ENCODE assay signal across 9 cellular contexts in the genomic region with DNA sequence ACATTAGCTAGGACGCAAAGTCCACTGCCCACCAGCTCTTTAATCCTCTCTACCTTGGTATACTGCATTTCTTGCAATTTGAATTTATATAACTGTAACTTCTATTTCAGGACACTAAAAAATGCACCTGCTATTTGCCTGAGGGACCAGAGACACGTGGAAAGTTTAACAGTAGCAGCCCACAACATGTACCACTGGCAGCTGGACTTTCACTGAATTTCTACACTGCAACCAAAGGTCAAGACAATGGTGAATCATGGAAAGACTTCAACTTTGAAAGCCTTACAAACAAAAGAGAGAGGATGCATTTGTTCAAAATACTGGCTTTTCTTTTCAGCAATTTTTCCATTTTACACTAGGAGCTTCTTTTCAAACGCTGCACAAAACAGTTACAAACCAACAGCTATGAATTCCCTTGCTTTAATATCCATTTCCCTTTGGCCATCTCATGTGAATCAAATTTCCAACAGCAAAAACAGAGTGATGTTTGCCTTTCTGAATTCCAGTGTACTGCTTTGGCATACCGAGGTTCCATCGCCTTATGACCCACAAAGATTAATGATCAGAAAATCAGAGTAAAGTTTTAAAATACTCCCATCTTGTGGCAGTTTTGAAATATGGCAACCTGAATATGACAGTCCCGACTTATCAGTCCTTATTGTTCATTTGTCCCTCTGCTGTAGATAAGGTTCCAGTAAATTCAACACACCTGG. TPM values are rescaled to one million over a fixed set of nuclear protein-coding genes. Genes with fewer than 3 reads are reported as not detected.
DNase-seq lines count a peak whose midpoint lies in the region; ATAC-seq, FAIRE-seq and TF ChIP-seq lines count a peak whose summit lies in the region.
"Had no signal": no experiment of that assay in that cellular context is flagged by ENCODE, and none has a peak within 500 bp of the region (broad histone marks: within the 10 kb centered on the region; RNA-seq: fewer than 3 reads in every experiment).

No MANE protein-coding gene starts in this region.

- no peak overlapping the region for H3K23ac ChIP-seq in H1 (ENCODE audit: insufficient read length)

- H4K5ac ChIP-seq in H1 (ENCODE audit: insufficient read length, low read depth, low read length) = no peak overlapping the region

- intact Hi-C loops in A673 (cut with micrococcal nuclease; ENCODE audit: unreplicated experiment) = loop anchor here (1.0 to 5.0 kb wide), 3 partner anchors 89 to 445 kb away; no protein-coding TSS in a partner anchor
- intact Hi-C loops in OCI-LY7 (cut with micrococcal nuclease; ENCODE audit: unreplicated experiment) = loop anchor here (1.0 to 10.0 kb wide), 8 partner anchors 70 to 513 kb away; a partner anchor contains a TSS

- no peaks in the 10 kb centered on the region for H3K23me2 ChIP-seq in H1 (ENCODE audit: low read depth, low read length)

- no peak overlapping the region for H3K4ac ChIP-seq in H1 (replicated peaks; ENCODE audit: insufficient read length, low read depth, low read length)

- H3K36me3 ChIP-seq in A673 (ENCODE audit: insufficient read depth, low read length, poor library complexity, severe bottlenecking) (no peaks in the 10 kb centered on the region), OCI-LY7 (ENCODE audit: insufficient read depth, low read length) (no peaks in the 10 kb centered on the region), H1 (ENCODE audit: control insufficient read depth in 2 of 4, insufficient read depth in 4 of 4, low read length in 3 of 4) (no peaks in the 10 kb centered on the region)

- H4K20me1 ChIP-seq in OCI-LY7 (ENCODE audit: insufficient read depth, low read length) (no peaks in the 10 kb centered on the region), H1 (replicated peaks in 1 of 2; ENCODE audit: control insufficient read depth in 1 of 2, insufficient read depth in 2 of 2, low read length in 2 of 2) (no peaks in the 10 kb centered on the region)

- peak overlapping the region; percentile 88 for H3K4me2 ChIP-seq in OCI-LY7 (ENCODE audit: low read length)
- H3K4me2 ChIP-seq in H1 (ENCODE audit: insufficient read depth in 1 of 2, low read depth in 2 of 2, low read length in 2 of 2) = no peak overlapping the region

- no peaks in the 10 kb centered on the region for H3K79me1 ChIP-seq in H1 (ENCODE audit: low read depth, low read length)

- no peak for TF ChIP-seq EP300 in H1 (IDR thresholded peaks at IDR 0.05; ENCODE audit: borderline replicate concordance in 1 of 2, low read depth in 2 of 2, low read length in 2 of 2)

- H2BK20ac ChIP-seq in H1 (ENCODE audit: low read length) = no peak overlapping the region

- FAIRE-seq in GM12892 (lab: Jason Lieb, UNC) (peak; percentile 58), H1 (lab: Jason Lieb, UNC) (no peak)
- FAIRE-seq: frontal cortex had no signal

- TF ChIP-seq POLR2A in GM12892 (IDR thresholded peaks at IDR 0.05; ENCODE audit: low read depth, low read length) (no peak), H1 (IDR thresholded peaks at IDR 0.05; ENCODE audit: control extremely low read depth in 1 of 2, low read depth in 2 of 2, low read length in 2 of 2) (no peak)

- peak overlapping the region; percentile 94 for H2AFZ ChIP-seq in OCI-LY7 (ENCODE audit: low read length)
- no peak overlapping the region for H2AFZ ChIP-seq in H1 (ENCODE audit: low read length)

- no peak overlapping the region; a peak in 1 of 7 replicates for H3K9ac ChIP-seq in H1 (replicated peaks in 1 of 4; ENCODE audit: extremely low read depth in 1 of 4, low read depth in 3 of 4, low read length in 3 of 4)

- TF ChIP-seq CTCF in A673 (conservative IDR thresholded peaks at IDR 0.05; ENCODE audit: low read depth, low read length) (peak; percentile 69), OCI-LY7 (conservative IDR thresholded peaks at IDR 0.05; ENCODE audit: low read length) (peak; percentile 93), H1 (IDR thresholded peaks at IDR 0.05; ENCODE audit: control extremely low read depth in 1 of 3, insufficient read depth in 1 of 3, low read depth in 1 of 3, low read length in 3 of 3) (peak in 2 of 3 experiments; percentile 37 to 48; a peak in 2 of 4 replicates)

- BruUV-seq in A673 (replicated peaks; lab: Mats Ljungman, UMichigan) (no TSS peak), OCI-LY7 (replicated peaks; lab: Mats Ljungman, UMichigan) (no TSS peak)

- peak; percentile 64 to 67 for TF ChIP-seq RAD21 in H1 (IDR thresholded peaks at IDR 0.05 in 1 of 2, conservative IDR thresholded peaks at IDR 0.05 in 1 of 2; ENCODE audit: low read depth in 2 of 2, low read length in 2 of 2)

- H3K27me3 ChIP-seq in A673 (replicated peaks; ENCODE audit: insufficient read depth, low read depth, low read length, poor library complexity) (no peaks in the 10 kb centered on the region), H1 (replicated peaks in 1 of 4; ENCODE audit: control insufficient read depth in 3 of 4, extremely low read depth in 1 of 4, insufficient read depth in 3 of 4, low read length in 3 of 4) (no peaks in the 10 kb centered on the region)

- H4K8ac ChIP-seq in H1 (ENCODE audit: extremely low read depth, insufficient read depth, low read length) = no peak overlapping the region

- no peak overlapping the region for H3K27ac ChIP-seq in A673 (ENCODE audit: low read depth, low read length, poor library complexity, severe bottlenecking)
- peak overlapping the region; percentile 99 for H3K27ac ChIP-seq in OCI-LY7 (ENCODE audit: low read depth, low read length, poor library complexity, severe bottlenecking)
- H3K27ac ChIP-seq in H1 (ENCODE audit: low read depth, low read length) = no peak overlapping the region

- H3K4me1 ChIP-seq in A673 (ENCODE audit: insufficient read depth, low read length, poor library complexity, severe bottlenecking) (peaks cover 5% of the 10 kb centered on the region), OCI-LY7 (ENCODE audit: insufficient read depth, low read length, poor library complexity, severe bottlenecking) (peaks cover 49% of the 10 kb centered on the region), H1 (replicated peaks in 1 of 4; ENCODE audit: control insufficient read depth in 3 of 4, insufficient read depth in 4 of 4, low read length in 3 of 4) (peaks cover 0 to 3% (median 0%) of the 10 kb centered on the region in 4 experiments; a peak in 1 of 7 replicates)

- no peak overlapping the region for H4K91ac ChIP-seq in H1 (replicated peaks; ENCODE audit: insufficient read length, low read length)

- H3K14ac ChIP-seq in H1 (ENCODE audit: insufficient read length) = no peak overlapping the region

- ATAC-seq in HG03558 (IDR thresholded peaks at IDR 0.05; ENCODE audit: extremely low read depth, unreplicated experiment) (peak; percentile 73), HG02623 (IDR thresholded peaks at IDR 0.05; ENCODE audit: unreplicated experiment) (no peak)

- H2BK120ac ChIP-seq in H1 (replicated peaks; ENCODE audit: low read depth, low read length) = no peak overlapping the region

- whole genome bisulfite sequencing in H1 (ENCODE audit: extremely low coverage in 1 of 2, insufficient coverage in 1 of 2, insufficient read length in 1 of 2, insufficient replicate concordance in 2 of 2, low coverage in 1 of 2, low lambda C conversion rate in 2 of 2, missing lambda C conversion rate in 1 of 2), 2 experiments = 85% methylated on average over 6 of the region's 6 CpGs; no CpG with 5 or more reads in 1 of the 2 experiments

- CTCF ChIA-PET in A673 (lab: Charles Lee) (interaction anchor here (0.6 to 3.0 kb wide), 4 partner anchors 88 to 447 kb away, joined by 3 to 19 read pairs (median 4); no protein-coding TSS in a partner anchor), OCI-LY7 (lab: Charles Lee; ENCODE audit: unreplicated experiment) (interaction anchor here (0.6 to 3.9 kb wide), 7 partner anchors 78 to 513 kb away, joined by 3 to 27 read pairs (median 3); no protein-coding TSS in a partner anchor), H1 (lab: Charles Lee; ENCODE audit: partially characterized antibody) (interaction anchor here (0.5 to 4.7 kb wide), 22 partner anchors 12 to 514 kb away, joined by 3 to 71 read pairs (median 5); a partner anchor contains a TSS)

- H3K56ac ChIP-seq in H1 (replicated peaks; ENCODE audit: insufficient read length, low read depth, low read length) = no peak overlapping the region

- POLR2A ChIA-PET in A673 (lab: Charles Lee; ENCODE audit: low non-redundant PET) (interaction anchor here (0.6 kb wide), 1 partner anchor 61 kb away, joined by 12 read pairs; no protein-coding TSS in a partner anchor), OCI-LY7 (lab: Charles Lee) (interaction anchor here (0.7 to 5.1 kb wide), 27 partner anchors 9 to 592 kb away, joined by 3 to 75 read pairs (median 4); a partner anchor contains a TSS), H1 (lab: Charles Lee; ENCODE audit: partially characterized antibody) (interaction anchor here (1.3 to 3.9 kb wide), 3 partner anchors 29 to 78 kb away, joined by 3 to 15 read pairs (median 3); a partner anchor contains a TSS)

- no peak overlapping the region for H2BK12ac ChIP-seq in H1 (ENCODE audit: low read depth, low read length)

- no peak overlapping the region for H2BK5ac ChIP-seq in H1 (ENCODE audit: low read depth, low read length)

- no peak overlapping the region for H2AK5ac ChIP-seq in H1 (ENCODE audit: low read depth, low read length)

- H3K79me2 ChIP-seq in OCI-LY7 (ENCODE audit: insufficient read depth, low read depth, low read length) = no peaks in the 10 kb centered on the region
- no peaks in the 10 kb centered on the region for H3K79me2 ChIP-seq in H1 (ENCODE audit: control insufficient read depth in 1 of 2, insufficient read depth in 2 of 2, low read length in 2 of 2)

- H3K9me2 ChIP-seq in OCI-LY7 (ENCODE audit: insufficient read depth, low read length) = no peaks in the 10 kb centered on the region

- no peak overlapping the region for H2BK15ac ChIP-seq in H1 (ENCODE audit: low read length)

- H3K4me3 ChIP-seq in A673 (ENCODE audit: low read depth, low read length, poor library complexity, severe bottlenecking) (no peak overlapping the region), OCI-LY7 (ENCODE audit: low read depth, low read length, poor library complexity, severe bottlenecking) (peak overlapping the region; percentile 50), H1 (ENCODE audit: extremely low read depth in 1 of 4, insufficient read depth in 2 of 4, low read depth in 3 of 4, low read length in 4 of 4) (no peak overlapping the region)

- H3K18ac ChIP-seq in H1 (ENCODE audit: extremely low read depth, low read length) = no peak overlapping the region

- H3K9me3 ChIP-seq in A673 (ENCODE audit: low read depth, low read length, poor library complexity, severe bottlenecking) (no peaks in the 10 kb centered on the region), OCI-LY7 (ENCODE audit: low read length) (no peaks in the 10 kb centered on the region), H1 (ENCODE audit: insufficient read depth in 2 of 2, low read depth in 1 of 2, low read length in 1 of 2) (no peaks in the 10 kb centered on the region)

- peak; percentile 78 for DNase-seq in A673 (ENCODE audit: low spot score)
- no peak for DNase-seq in GM12892 (ENCODE audit: insufficient read length)
- DNase-seq in OCI-LY7 (ENCODE audit: low spot score) = peak; percentile 87
- DNase-seq in H1 (ENCODE audit: low read depth in 1 of 2, low spot score in 2 of 2) = no peak
- peak; percentile 35 for DNase-seq in midbrain (lab: John Stamatoyannopoulos, UW)
- DNase-seq in NCI-H1930 (lab: John Stamatoyannopoulos, UW) = no peak

RNA-seq across cellular contexts. Expression of a gene that starts 29.9 kb away (rescaled TPM):
- 237 and 251 TPM in 2 replicates for total RNA-seq in A673 (2021)
- polyA plus RNA-seq in GM12892 (2012; ENCODE audit: missing spikeins) = 153 TPM
- 30.8 and 69.2 TPM in 2 replicates for total RNA-seq in OCI-LY7 (2014; rRNA removed; shearing (Covaris generic))
- 241 and 261 TPM in 2 replicates for total RNA-seq in OCI-LY7 (2022)
- total RNA-seq in H1 (2021; fragmentation: NEBNext Ultra II Directional; extraction: Animal tissue kit (Norgen Biotek cat#: 25700)) = 229 and 230 TPM in 2 replicates
- polyA plus RNA-seq in H1 (2011; rRNA removed) = 48.1 and 63.2 TPM in 2 replicates
- 189 TPM for polyA plus RNA-seq in H1 (2011; cell fraction: cytosol; rRNA removed)
- polyA plus RNA-seq in H1 (2011; cell fraction: nucleus; rRNA removed) = 35.6 TPM
- 441 to 538 TPM (median 453 TPM) in 4 replicates for polyA plus RNA-seq in H1 (2012, experiment 1 of 2)
- 55.9 TPM for polyA plus RNA-seq in H1 (2012, experiment 2 of 2)
- 153 TPM for polyA plus RNA-seq in H1 (2013, experiment 1 of 2)
- polyA plus RNA-seq in H1 (2013, experiment 2 of 2) = 161 TPM
- 86.6 and 98.8 TPM in 2 replicates for polyA minus RNA-seq in H1 (2011; rRNA and poly(A)+ RNA removed)
- polyA minus RNA-seq in H1 (2011; cell fraction: cytosol; rRNA and poly(A)+ RNA removed) = 90.3 TPM
- polyA minus RNA-seq in H1 (2011; cell fraction: nucleus; rRNA and poly(A)+ RNA removed) = 41.6 TPM

RNA-seq across cellular contexts. Expression of a gene that starts 30.8 kb away (rescaled TPM):
- total RNA-seq in A673 (2021) (4.9 and 6.2 TPM in 2 replicates), OCI-LY7 (2022) (5.9 and 8.0 TPM in 2 replicates)
- 1.8 TPM for polyA plus RNA-seq in GM12892 (2012; ENCODE audit: missing spikeins)
- 2.5 and 3.1 TPM in 2 replicates for total RNA-seq in OCI-LY7 (2014; rRNA removed; shearing (Covaris generic))
- 0.90 and 2.0 TPM in 2 replicates for total RNA-seq in H1 (2021; fragmentation: NEBNext Ultra II Directional; extraction: Animal tissue kit (Norgen Biotek cat#: 25700))
- polyA plus RNA-seq in H1 (2011; rRNA removed) = 0.56 and 0.63 TPM in 2 replicates
- polyA plus RNA-seq in H1 (2011; cell fraction: cytosol; rRNA removed) = 0.70 TPM
- polyA plus RNA-seq in H1 (2011; cell fraction: nucleus; rRNA removed) = 1.2 TPM
- polyA plus RNA-seq in H1 (2012, experiment 1 of 2) = 2.5 to 4.0 TPM (median 3.0 TPM) in 4 replicates
- 0.18 TPM for polyA plus RNA-seq in H1 (2012, experiment 2 of 2)
- 2.3 TPM for polyA plus RNA-seq in H1 (2013, experiment 1 of 2)
- 2.1 TPM for polyA plus RNA-seq in H1 (2013, experiment 2 of 2)
- 0.38 and 1.00 TPM in 2 replicates for polyA minus RNA-seq in H1 (2011; rRNA and poly(A)+ RNA removed)
- polyA minus RNA-seq in H1 (2011; cell fraction: cytosol; rRNA and poly(A)+ RNA removed) = 0.81 TPM
- 2.2 TPM for polyA minus RNA-seq in H1 (2011; cell fraction: nucleus; rRNA and poly(A)+ RNA removed)

Comparison
In these comparisons a context has a peak if more than half of its experiments do, and no peak if none do; other contexts are left out.
1. DNase-seq: peak in A673 (single experiment), OCI-LY7 (single experiment) and midbrain (single experiment); none in GM12892 (single experiment), H1 (0 of 2) and NCI-H1930 (0 of 2).
2. CTCF ChIP-seq: peak in every context shown above with its lines; median percentile 93 in OCI-LY7; 69 in A673; 42 in H1.